In the genomic region with DNA sequence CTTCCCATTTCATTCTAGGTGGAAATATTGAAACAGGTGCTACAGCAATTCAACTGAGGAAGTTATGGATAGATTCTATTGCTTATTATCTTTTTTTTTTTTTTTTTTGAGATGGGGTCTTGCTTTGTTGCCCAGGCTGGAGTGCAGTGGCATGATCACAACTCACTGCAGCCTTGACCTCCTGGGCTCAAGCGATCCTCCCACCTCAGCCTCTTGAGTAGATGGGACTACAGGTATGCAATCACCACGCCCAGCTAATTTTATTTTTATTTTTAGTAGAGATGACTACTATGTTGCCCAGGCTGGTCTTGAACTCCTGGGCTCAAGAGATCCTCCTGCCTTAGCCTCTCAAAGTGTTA, we compare ENCODE assay signal across 1 cellular context.
TF ChIP-seq lines count a peak whose summit lies in the region.

No MANE protein-coding gene starts in this region.

TF ChIP-seq in HepG2, 621 proteins besides CTCF, POLR2A, EP300 and RAD21:
- peak; percentile 69 for TF ChIP-seq ZNF121 (CRISPR knock-in tag; IDR thresholded peaks at IDR 0.05)
